Comparison of ENCODE assay signal across 33 cellular contexts in the genomic region with DNA sequence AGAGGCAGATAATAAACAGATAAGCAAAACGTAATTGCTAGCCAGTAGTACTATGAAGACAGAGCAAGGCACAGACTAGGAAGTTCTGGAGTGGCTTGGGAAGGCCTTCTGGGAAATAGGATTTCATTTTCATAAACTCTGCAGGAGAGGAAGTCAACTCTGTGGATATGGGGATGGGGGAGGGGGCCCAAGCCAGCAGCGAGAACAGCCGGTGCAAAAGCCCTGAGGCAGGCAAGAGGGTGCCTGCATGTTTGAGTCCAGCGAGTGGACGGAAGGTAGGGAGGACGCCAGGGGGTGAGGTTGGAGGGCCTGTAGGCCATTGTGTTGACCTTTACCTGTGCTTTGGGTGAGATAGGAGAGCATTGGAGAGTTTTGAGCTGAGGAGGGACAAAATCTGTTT. TPM values are rescaled to one million over a fixed set of nuclear protein-coding genes. Genes with fewer than 3 reads are reported as not detected.
A peak's percentile ranks its signal among the peaks of the same experiment; 100 is the strongest.
DNase-seq lines count a peak whose midpoint lies in the region; ATAC-seq and TF ChIP-seq lines count a peak whose summit lies in the region.
"Had no signal": no experiment of that assay in that cellular context is flagged by ENCODE, and none has a peak within 500 bp of the region (broad histone marks: within the 10 kb centered on the region; RNA-seq: fewer than 3 reads in every experiment).

No MANE protein-coding gene starts in this region.

- intact Hi-C loops in CD4-positive, alpha-beta T cell (cut with DNase I, micrococcal nuclease) = loop anchor here (5.0 kb wide), 2 partner anchors 52 to 202 kb away; no protein-coding TSS in a partner anchor
- intact Hi-C loops in naive thymus-derived CD4-positive, alpha-beta T cell (cut with micrococcal nuclease) = loop anchor here in 1 of 2 donors (5.0 kb wide), 1 partner anchor 52 kb away; no protein-coding TSS in a partner anchor

- no peak for TF ChIP-seq CTCF in CD4-positive, alpha-beta T cell (IDR thresholded peaks at IDR 0.05)
- TF ChIP-seq CTCF in HEK293 (tag by site-specific recombination; IDR thresholded peaks at IDR 0.05) = no peak
- TF ChIP-seq CTCF in MM.1S (IDR thresholded peaks at IDR 0.05; ENCODE audit: low read length) = no peak

- H3K4me1 ChIP-seq in HEK293 (ENCODE audit: control insufficient read depth, insufficient read depth, low read length) (no peaks in the 10 kb centered on the region), MM.1S (ENCODE audit: low read length) (peaks cover 12% of the 10 kb centered on the region)
- peaks cover 21 to 42% of the 10 kb centered on the region in 2 donors for H3K4me1 ChIP-seq in naive thymus-derived CD4-positive, alpha-beta T cell (ENCODE audit: control insufficient read depth in 2 of 2, insufficient read depth in 2 of 2, low read length in 2 of 2)

- no peaks in the 10 kb centered on the region for H4K20me1 ChIP-seq in MM.1S (ENCODE audit: insufficient read depth, low read length)

- H3K4me2 ChIP-seq in MM.1S (ENCODE audit: low read depth, low read length) = no peak overlapping the region

- H3K9me3 Mint-ChIP-seq in CD4-positive, alpha-beta T cell = no peaks in the 10 kb centered on the region
- peaks cover 0 to 8% (median 0%) of the 10 kb centered on the region in 11 donors for H3K9me3 Mint-ChIP-seq in naive thymus-derived CD4-positive, alpha-beta T cell
- H3K9me3 Mint-ChIP-seq: activated CD8-positive, alpha-beta T cell treated with anti-CD3 and anti-CD28 coated beads for 36 hours; central memory CD8-positive, alpha-beta T cell; stimulated activated naive B cell treated with anti-CD40 and anti-IgM and Interleukin-4, amounts not matched to agents 10 μg/mL and 1 μg/mL and 100 μg/mL, for 72 hours had no signal

- no peak overlapping the region for H3K27ac ChIP-seq in CD4-positive, alpha-beta T cell (ENCODE audit: low read depth, low read length)
- H3K27ac ChIP-seq in HEK293 (ENCODE audit: extremely low read depth, low read depth, low read length) (no peak overlapping the region), MM.1S (ENCODE audit: low read length) (no peak overlapping the region)
- H3K27ac ChIP-seq in naive thymus-derived CD4-positive, alpha-beta T cell (ENCODE audit: low read depth, low read length) = no peak overlapping the region
- H3K27ac ChIP-seq: gastrocnemius medialis, psoas muscle, sigmoid colon, vagina had no signal

- H3K4me1 Mint-ChIP-seq in CD4-positive, alpha-beta T cell (ENCODE audit: low read depth) = peaks cover 62% of the 10 kb centered on the region
- H3K4me1 Mint-ChIP-seq in naive thymus-derived CD4-positive, alpha-beta T cell = peaks cover 22 to 74% (median 58%) of the 10 kb centered on the region in 7 donors

- no peaks in the 10 kb centered on the region for H3K79me2 ChIP-seq in MM.1S (ENCODE audit: low read length)

- 0 out of 2 replicates have a peak, but pooled peaks cover 3% of the 10 kb centered on the region for H3F3A ChIP-seq in MM.1S (ENCODE audit: insufficient read depth, low read length)

- no peaks in the 10 kb centered on the region for H3K27me3 ChIP-seq in CD4-positive, alpha-beta T cell (ENCODE audit: control insufficient read depth, insufficient read depth, low read length)
- H3K27me3 ChIP-seq in naive thymus-derived CD4-positive, alpha-beta T cell (ENCODE audit: control insufficient read depth in 2 of 2, insufficient read depth in 2 of 2, low read length in 2 of 2) = no peaks in the 10 kb centered on the region
- H3K27me3 ChIP-seq in MM.1S (replicated peaks; ENCODE audit: insufficient read depth, low read length) = no peaks in the 10 kb centered on the region
- H3K27me3 ChIP-seq: gastrocnemius medialis, MG63, sigmoid colon, testis, vagina had no signal

- CTCF ChIA-PET in CD4-positive, alpha-beta T cell (lab: Charles Lee) = no interaction called here
- CTCF ChIA-PET in HEK293 (lab: Yijun Ruan, JAX) = interaction anchor here (0.5 to 3.7 kb wide), 4 partner anchors 9 to 249 kb away, joined by 3 to 26 read pairs (median 5); a partner anchor contains a TSS
- CTCF ChIA-PET in naive thymus-derived CD4-positive, alpha-beta T cell (lab: Charles Lee) = interaction anchor here (0.5 to 1.5 kb wide), 3 partner anchors 9 to 55 kb away, joined by 3 to 8 read pairs (median 3); a partner anchor contains a TSS

- no peak overlapping the region for H3K9ac ChIP-seq in MM.1S (ENCODE audit: low read length)

- no peak overlapping the region for H2AFZ ChIP-seq in MM.1S (ENCODE audit: low read length)

- H3K27ac Mint-ChIP-seq in CD4-positive, alpha-beta T cell = peak overlapping the region; percentile 99
- H3K27ac Mint-ChIP-seq in naive thymus-derived CD4-positive, alpha-beta T cell = peak overlapping the region in 8 of 9 donors; percentile 0 to 99 (median 82)
- H3K27ac Mint-ChIP-seq: stimulated activated naive B cell treated with anti-CD40 and anti-IgM and Interleukin-4, amounts not matched to agents 10 μg/mL and 1 μg/mL and 100 μg/mL, for 72 hours had no signal

- H3K36me3 ChIP-seq in HEK293 (ENCODE audit: control insufficient read depth in 2 of 2, insufficient read depth in 1 of 2, low read length in 2 of 2) (no peaks in the 10 kb centered on the region; a peak in 1 of 3 replicates), MM.1S (replicated peaks; ENCODE audit: insufficient read depth, low read length) (no peaks in the 10 kb centered on the region)
- H3K36me3 ChIP-seq in naive thymus-derived CD4-positive, alpha-beta T cell (ENCODE audit: control insufficient read depth in 2 of 3, insufficient read depth in 3 of 3, low read length in 3 of 3) = peaks cover 0 to 3% (median 0%) of the 10 kb centered on the region in 3 experiments
- H3K36me3 ChIP-seq: gastrocnemius medialis, MG63, sigmoid colon, vagina had no signal

- no peak overlapping the region for H3K4me3 Mint-ChIP-seq in CD4-positive, alpha-beta T cell
- H3K4me3 Mint-ChIP-seq in naive thymus-derived CD4-positive, alpha-beta T cell = peak overlapping the region in 1 of 10 donors; percentile 10
- H3K4me3 Mint-ChIP-seq: activated CD8-positive, alpha-beta T cell treated with anti-CD3 and anti-CD28 coated beads for 36 hours; CD14-positive monocyte; central memory CD8-positive, alpha-beta T cell; stimulated activated naive B cell treated with anti-CD40 and anti-IgM and Interleukin-4, amounts not matched to agents 10 μg/mL and 1 μg/mL and 100 μg/mL, for 72 hours had no signal

- H3K27me3 Mint-ChIP-seq in CD4-positive, alpha-beta T cell = no peaks in the 10 kb centered on the region
- H3K27me3 Mint-ChIP-seq in naive thymus-derived CD4-positive, alpha-beta T cell = no peaks in the 10 kb centered on the region
- H3K27me3 Mint-ChIP-seq: activated CD8-positive, alpha-beta T cell treated with anti-CD3 and anti-CD28 coated beads for 36 hours; central memory CD8-positive, alpha-beta T cell; stimulated activated naive B cell treated with anti-CD40 and anti-IgM and Interleukin-4, amounts not matched to agents 10 μg/mL and 1 μg/mL and 100 μg/mL, for 72 hours had no signal

- no peak for DNase-seq in CD4-positive, alpha-beta T cell
- no peak for DNase-seq in naive thymus-derived CD4-positive, alpha-beta T cell
- DNase-seq in RPMI8226 (no peak), MM.1S (no peak)
- DNase-seq: activated CD4-positive, CD25-positive, alpha-beta regulatory T cell treated with anti-CD3 and anti-CD28 coated beads, Interleukin-2, amount 50 U/mL, for 72 hours; activated CD8-positive, alpha-beta T cell treated with anti-CD3 and anti-CD28 coated beads for 36 hours; activated effector memory CD4-positive, alpha-beta T cell treated with anti-CD3 and anti-CD28 coated beads, Interleukin-2, amount 50 U/mL, for 16 hours; DMS 273 treated with DMSO at 0.1 percent for 48 hours; EL; gastrocnemius medialis; hypothalamus; KG1; mesendoderm; MG63; NCI-H1417; NCI-H2029 treated with DMSO at 0.1 percent for 48 hours; NCI-H69; psoas muscle; SIG-M5; sigmoid colon; stimulated activated CD4-positive, alpha-beta T cell treated with anti-CD3 and anti-CD28 coated beads, Interleukin-4, amount 100 ng/mL, for 4 hours; stimulated activated naive B cell treated with anti-CD40 and anti-IgM and Interleukin-4, amounts not matched to agents 10 μg/mL and 1 μg/mL and 100 μg/mL, for 72 hours; T-helper 1 cell; testis had no signal

- POLR2A ChIA-PET in CD4-positive, alpha-beta T cell (lab: Charles Lee) = interaction anchor here (1.4 kb wide), 1 partner anchor 9 kb away, joined by 5 read pairs; a partner anchor contains a TSS
- POLR2A ChIA-PET in HEK293 (lab: Yijun Ruan, JAX) = interaction anchor here (2.6 kb wide), 1 partner anchor 9 kb away, joined by 13 read pairs; a partner anchor contains a TSS
- POLR2A ChIA-PET in naive thymus-derived CD4-positive, alpha-beta T cell (lab: Charles Lee) = interaction anchor here (0.8 to 1.2 kb wide), 2 partner anchors 198 to 371 kb away, joined by 3 to 5 read pairs; no protein-coding TSS in a partner anchor

- H3K9me3 ChIP-seq in CD4-positive, alpha-beta T cell (ENCODE audit: control insufficient read depth, low read length) = no peaks in the 10 kb centered on the region
- H3K9me3 ChIP-seq in HEK293 (ENCODE audit: control insufficient read depth, insufficient read depth, low read depth, low read length) = no peaks in the 10 kb centered on the region
- H3K9me3 ChIP-seq in naive thymus-derived CD4-positive, alpha-beta T cell (ENCODE audit: control insufficient read depth in 2 of 3, low read length in 3 of 3) = no peaks in the 10 kb centered on the region
- no peaks in the 10 kb centered on the region for H3K9me3 ChIP-seq in MM.1S (replicated peaks; ENCODE audit: insufficient read depth, low read length)
- H3K9me3 ChIP-seq: gastrocnemius medialis, MG63, psoas muscle, sigmoid colon, testis, vagina had no signal

- H3K9me2 ChIP-seq in MM.1S (replicated peaks; ENCODE audit: insufficient read depth, low read length) = no peaks in the 10 kb centered on the region

- no peak for ATAC-seq in CD4-positive, alpha-beta T cell (ENCODE audit: poor library complexity)
- no peak for ATAC-seq in naive thymus-derived CD4-positive, alpha-beta T cell
- no peak for ATAC-seq in GM18909 (IDR thresholded peaks at IDR 0.05; ENCODE audit: poor library complexity, unreplicated experiment)
- ATAC-seq: activated CD8-positive, alpha-beta T cell treated with anti-CD3 and anti-CD28 coated beads for 36 hours; gastrocnemius medialis; GM12878; left lobe of liver; Panc1; psoas muscle; stimulated activated naive B cell treated with anti-CD40 and anti-IgM and Interleukin-4, amounts not matched to agents 10 μg/mL and 1 μg/mL and 100 μg/mL, for 72 hours had no signal

- H3K36me3 Mint-ChIP-seq in CD4-positive, alpha-beta T cell (ENCODE audit: low read depth) = no peaks in the 10 kb centered on the region
- peaks cover 0 to 3% (median 0%) of the 10 kb centered on the region in 5 donors for H3K36me3 Mint-ChIP-seq in naive thymus-derived CD4-positive, alpha-beta T cell

- no peak overlapping the region for H3K4me3 ChIP-seq in HEK293 (ENCODE audit: low read depth, low read length)
- no peak overlapping the region for H3K4me3 ChIP-seq in naive thymus-derived CD4-positive, alpha-beta T cell (ENCODE audit: low read length)
- no peak overlapping the region for H3K4me3 ChIP-seq in MM.1S (ENCODE audit: low read length)
- H3K4me3 ChIP-seq: gastrocnemius medialis, GM12878, MG63, psoas muscle, sigmoid colon, testis, vagina had no signal

RNA-seq across cellular contexts. Expression of a gene that starts 9.0 kb away (rescaled TPM):
- under 1 TPM; 0.59 to 0.77 TPM for total RNA-seq in CD4-positive, alpha-beta T cell
- 10 to 100 TPM in 1 of 5 experiments, 1 to 10 TPM in 3, under 1 TPM in 1; 0.98 to 79.0 (median 2.1) TPM for total RNA-seq in naive thymus-derived CD4-positive, alpha-beta T cell
- 1 to 10 TPM; 2.4 to 4.5 TPM for polyA plus RNA-seq in naive thymus-derived CD4-positive, alpha-beta T cell

RNA-seq across cellular contexts. Expression of a gene that starts 27.8 kb away (rescaled TPM):
- 10 to 100 TPM; 27.4 to 29.8 TPM for total RNA-seq in CD4-positive, alpha-beta T cell
- total RNA-seq in naive thymus-derived CD4-positive, alpha-beta T cell = 100 to 1,000 TPM in 1 of 5 experiments, 10 to 100 TPM in 4; 41.3 to 101 (median 63.1) TPM
- 1 to 10 TPM; 1.9 to 2.2 TPM for polyA plus RNA-seq in naive thymus-derived CD4-positive, alpha-beta T cell

RNA-seq across cellular contexts. Expression of a gene that starts 54.8 kb away (rescaled TPM):
- total RNA-seq in CD4-positive, alpha-beta T cell = 10 to 100 TPM; 29.4 to 30.1 TPM
- 10 to 100 TPM; 32.6 to 87.3 (median 62.5) TPM for total RNA-seq in naive thymus-derived CD4-positive, alpha-beta T cell
- 1 to 10 TPM; 3.0 to 4.0 TPM for polyA plus RNA-seq in naive thymus-derived CD4-positive, alpha-beta T cell

RNA-seq across cellular contexts. Expression of a gene that starts 59.8 kb away (rescaled TPM):
- total RNA-seq in CD4-positive, alpha-beta T cell = not detected
- under 1 TPM in 3 of 5 experiments, not detected in 2; 0.34 to 0.78 (median 0.60) TPM for total RNA-seq in naive thymus-derived CD4-positive, alpha-beta T cell
- polyA plus RNA-seq in naive thymus-derived CD4-positive, alpha-beta T cell = not detected
- total RNA-seq: activated CD8-positive, alpha-beta T cell treated with anti-CD3 and anti-CD28 coated beads for 36 hours; dermis microvascular lymphatic vessel endothelial cell; gastrocnemius medialis; GM12878; left lobe of liver; psoas muscle; sigmoid colon; vagina had no signal
- polyA plus RNA-seq: CD14-positive monocyte, psoas muscle had no signal
